In the genomic region with DNA sequence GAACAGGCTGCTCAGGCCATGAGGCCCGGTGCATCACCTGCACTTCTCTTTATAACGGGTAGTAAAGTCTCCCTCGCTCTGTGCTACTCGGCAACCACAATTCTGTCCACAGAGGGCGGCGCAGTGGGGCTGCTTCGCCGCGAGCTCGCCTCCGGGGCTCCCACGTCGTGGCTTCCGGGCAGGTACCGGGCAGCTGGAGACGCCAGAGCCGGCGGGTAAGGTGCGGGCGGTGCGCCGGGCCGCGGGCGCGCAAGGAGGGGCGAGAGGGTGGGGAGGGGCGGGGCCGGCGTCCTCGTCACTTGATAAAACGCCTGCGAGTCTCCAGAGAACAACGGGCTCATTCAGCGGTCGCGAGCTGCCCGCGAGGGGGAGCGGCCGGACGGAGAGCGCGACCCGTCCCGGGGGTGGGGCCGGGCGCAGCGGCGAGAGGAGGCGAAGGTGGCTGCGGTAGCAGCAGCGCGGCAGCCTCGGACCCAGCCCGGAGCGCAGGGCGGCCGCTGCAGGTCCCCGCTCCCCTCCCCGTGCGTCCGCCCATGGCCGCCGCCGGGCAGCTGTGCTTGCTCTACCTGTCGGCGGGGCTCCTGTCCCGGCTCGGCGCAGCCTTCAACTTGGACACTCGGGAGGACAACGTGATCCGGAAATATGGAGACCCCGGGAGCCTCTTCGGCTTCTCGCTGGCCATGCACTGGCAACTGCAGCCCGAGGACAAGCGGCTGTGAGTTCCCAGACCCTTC, we compare ENCODE assay signal across 8 cellular contexts. TPM values are rescaled to one million over a fixed set of nuclear protein-coding genes. Genes with fewer than 3 reads are reported as not detected.
A peak's percentile ranks its signal among the peaks of the same experiment; 100 is the strongest.
DNase-seq lines count a peak whose midpoint lies in the region; ATAC-seq and TF ChIP-seq lines count a peak whose summit lies in the region.

A gene (plus strand): TSS at position 331 of the 734 bp plus-strand sequence.

- peaks cover 12% of the 10 kb centered on the region for H3F3A ChIP-seq in GM23248 (ENCODE audit: insufficient read depth)

- in situ Hi-C loops in GM23248 (cut with MboI): no loop called here

- peaks cover 24% of the 10 kb centered on the region for H3K79me2 ChIP-seq in GM23248 (ENCODE audit: insufficient read depth)

- ATAC-seq in left lobe of liver (peak; percentile 88), GM18502 (IDR thresholded peaks at IDR 0.05; ENCODE audit: poor library complexity, unreplicated experiment) (no peak)

- H3K27me3 ChIP-seq in GM23248 (replicated peaks; ENCODE audit: insufficient read depth): no peaks in the 10 kb centered on the region

- H4K20me1 ChIP-seq in GM23248 (ENCODE audit: insufficient read depth): no peaks in the 10 kb centered on the region

- H3K4me1 ChIP-seq in GM23248 (ENCODE audit: insufficient read depth): 0 out of 2 replicates have a peak, but pooled peaks cover 11% of the 10 kb centered on the region

- peak within 1 kb of the TSS; percentile 85 for H3K4me3 ChIP-seq in GM23248
- peak within 1 kb of the TSS; percentile 74 for H3K4me3 ChIP-seq in coronary artery

- peak; percentile 66 for DNase-seq in AG08395 (ENCODE audit: low spot score)
- peak; percentile 75 for DNase-seq in GM23248
- DNase-seq in NCI-H345 (lab: John Stamatoyannopoulos, UW): peak; percentile 81
- peak; percentile 70 for DNase-seq in activated CD4-positive, alpha-beta T cell treated with anti-CD3 and anti-CD28 coated beads, Interleukin-2, amount 50 U/mL, for 1 hour
- DNase-seq in coronary artery (ENCODE audit: low spot score): no peak
- DNase-seq in left lobe of liver (ENCODE audit: low spot score): peak; percentile 88
- peak; percentile 68 to 76 for DNase-seq in stimulated activated CD4-positive, alpha-beta T cell treated with anti-CD3 and anti-CD28 coated beads, Interleukin-1b, Interleukin-23, amount 100 ng/mL, for 4 hours (ENCODE audit: low read depth in 2 of 2)

- no peaks in the 10 kb centered on the region for H3K9me3 ChIP-seq in GM23248 (ENCODE audit: low read depth)

- H3K36me3 ChIP-seq in GM23248 (ENCODE audit: low read depth): no peaks in the 10 kb centered on the region

- H3K27ac ChIP-seq in GM23248: no peak within 1 kb of the TSS
- peak within 1 kb of the TSS; percentile 34 to 55 for H3K27ac ChIP-seq in coronary artery

- peak within 1 kb of the TSS; percentile 95 for H2AFZ ChIP-seq in GM23248

- peak within 1 kb of the TSS; percentile 67 for H3K9ac ChIP-seq in GM23248

- peak within 1 kb of the TSS; percentile 99 for H3K4me2 ChIP-seq in GM23248 (ENCODE audit: unreplicated experiment)

- WGBS in GM23248 (ENCODE audit: low coverage in 1 of 2, low lambda C conversion rate in 2 of 2, missing lambda C conversion rate in 2 of 2), 2 experiments: 0 to 1% methylated on average over 36 to 67 of the region's 79 CpGs

- no peak for TF ChIP-seq CTCF in coronary artery (IDR thresholded peaks at IDR 0.05)

- no peaks in the 10 kb centered on the region for H3K9me2 ChIP-seq in GM23248 (ENCODE audit: insufficient read depth)

RNA-seq across cellular contexts. Expression of the gene that starts here (rescaled TPM):
- total RNA-seq in GM23248 (2014; rRNA removed; shearing (Covaris generic)): 45.4 and 47.7 TPM in 2 replicates
- 18.9 and 20.3 TPM in 2 replicates for polyA plus RNA-seq in GM23248 (2016; fragmentation: Nextera tagmentation; extraction: Ambion mirVana)
- total RNA-seq in left lobe of liver: 13.5 TPM
